ENCODE assay signal across 1 cellular context in genomic region chr11:113593698-113594308, GRCh38.
TF ChIP-seq lines count a peak whose summit lies in the region.

No MANE protein-coding gene starts in this region.

TF ChIP-seq in HepG2, 621 proteins besides CTCF, POLR2A, EP300 and RAD21 (continued from another document):
- no peak for TF ChIP-seq ATF1 (CRISPR knock-in tag; IDR thresholded peaks at IDR 0.05)
- no peak for TF ChIP-seq ZNF530 (CRISPR knock-in tag; IDR thresholded peaks at IDR 0.05; ENCODE audit: low read depth)
- no peak for TF ChIP-seq NKX3-1 (CRISPR knock-in tag; IDR thresholded peaks at IDR 0.05)
- no peak for TF ChIP-seq NONO (IDR thresholded peaks at IDR 0.05)
- TF ChIP-seq NONO (CRISPR knock-in tag; conservative IDR thresholded peaks at IDR 0.05) = no peak
- no peak for TF ChIP-seq SRY (CRISPR knock-in tag; IDR thresholded peaks at IDR 0.05)
- no peak for TF ChIP-seq ZNF562 (CRISPR knock-in tag; IDR thresholded peaks at IDR 0.05; ENCODE audit: borderline replicate concordance)
- no peak for TF ChIP-seq ASH2L (IDR thresholded peaks at IDR 0.05; ENCODE audit: insufficient read length, low read depth, low read length)
- TF ChIP-seq HDAC2 (CRISPR knock-in tag; IDR thresholded peaks at IDR 0.05) = no peak
